In genomic region chr2:20538308-20539132, GRCh38 we compare ENCODE assay signal across 1 cellular context.
TF ChIP-seq lines count a peak whose summit lies in the region.

No MANE protein-coding gene starts in this region.

TF ChIP-seq in HepG2, 621 proteins besides CTCF, POLR2A, EP300 and RAD21 (continued from another document and continues in another):
- peak; percentile 52; the same call in 1 of the 2 replicates for TF ChIP-seq ZBTB26 (CRISPR knock-in tag; IDR thresholded peaks at IDR 0.05; ENCODE audit: borderline replicate concordance)
- TF ChIP-seq TFDP1 (CRISPR knock-in tag; IDR thresholded peaks at IDR 0.05; ENCODE audit: borderline replicate concordance), result peak; percentile 57; the same call in 1 of the 2 replicates
- TF ChIP-seq SIN3A (IDR thresholded peaks at IDR 0.05; ENCODE audit: borderline replicate concordance, low read depth, low read length), result peak; percentile 68; the same call in 1 of the 2 replicates
- TF ChIP-seq MNT (IDR thresholded peaks at IDR 0.05), result no peak
- TF ChIP-seq ZNF550 (CRISPR knock-in tag; IDR thresholded peaks at IDR 0.05; ENCODE audit: borderline replicate concordance), result no peak
- TF ChIP-seq ZNF530 (CRISPR knock-in tag; IDR thresholded peaks at IDR 0.05; ENCODE audit: low read depth), result no peak
- TF ChIP-seq RERE (CRISPR knock-in tag; IDR thresholded peaks at IDR 0.05; ENCODE audit: low read depth), result no peak
- no peak for TF ChIP-seq ZNF513 (CRISPR knock-in tag; conservative IDR thresholded peaks at IDR 0.05)
- peak; percentile 34 for TF ChIP-seq ZNF121 (CRISPR knock-in tag; IDR thresholded peaks at IDR 0.05)
- no peak; the same call in 1 of the 2 replicates for TF ChIP-seq ZBTB42 (CRISPR knock-in tag; IDR thresholded peaks at IDR 0.05)
- no peak for TF ChIP-seq ZNF24 (IDR thresholded peaks at IDR 0.05)
- TF ChIP-seq NFE2L1 (CRISPR knock-in tag; IDR thresholded peaks at IDR 0.05; ENCODE audit: borderline replicate concordance), result no peak
- TF ChIP-seq ZNF414 (CRISPR knock-in tag; IDR thresholded peaks at IDR 0.05), result no peak
- 0 out of 2 replicates have a peak, but pooled peaks have one; percentile 70 for TF ChIP-seq ZSCAN22 (CRISPR knock-in tag; IDR thresholded peaks at IDR 0.05)
- TF ChIP-seq NBN (conservative IDR thresholded peaks at IDR 0.05), result no peak
- TF ChIP-seq FOXP4 (CRISPR knock-in tag; IDR thresholded peaks at IDR 0.05), result peak; percentile 95
- TF ChIP-seq CBFB (CRISPR knock-in tag; IDR thresholded peaks at IDR 0.05), result no peak
- no peak for TF ChIP-seq SNRNP70 (IDR thresholded peaks at IDR 0.05; ENCODE audit: low read depth, low read length)
- no peak for TF ChIP-seq TIGD3 (CRISPR knock-in tag; IDR thresholded peaks at IDR 0.05; ENCODE audit: borderline replicate concordance)
- 0 out of 2 replicates have a peak, but pooled peaks have one; percentile 25 for TF ChIP-seq ZNF557 (CRISPR knock-in tag; IDR thresholded peaks at IDR 0.05)
- no peak; the same call in none of the 2 replicates for TF ChIP-seq ZNF891 (CRISPR knock-in tag; IDR thresholded peaks at IDR 0.05)
- TF ChIP-seq CHD4 (IDR thresholded peaks at IDR 0.05; ENCODE audit: borderline replicate concordance, low read length), result no peak
- no peak for TF ChIP-seq MLXIP (CRISPR knock-in tag; IDR thresholded peaks at IDR 0.05; ENCODE audit: borderline replicate concordance)
- peak; percentile 65 for TF ChIP-seq AGO1 (IDR thresholded peaks at IDR 0.05; ENCODE audit: low read depth, low read length, poor library complexity, severe bottlenecking)
- TF ChIP-seq DRAP1 (CRISPR knock-in tag; IDR thresholded peaks at IDR 0.05), result peak; percentile 75
- TF ChIP-seq GATAD1 (CRISPR knock-in tag; IDR thresholded peaks at IDR 0.05), result no peak; the same call in none of the 2 replicates
- TF ChIP-seq HMGA1 (CRISPR knock-in tag; conservative IDR thresholded peaks at IDR 0.05), result no peak
- no peak; the same call in 1 of the 2 replicates for TF ChIP-seq ZXDC (CRISPR knock-in tag; IDR thresholded peaks at IDR 0.05)
- peak; percentile 58 for TF ChIP-seq ZMAT3 (CRISPR knock-in tag; conservative IDR thresholded peaks at IDR 0.05)
- no peak; the same call in 1 of the 2 replicates for TF ChIP-seq SNAPC2 (CRISPR knock-in tag; IDR thresholded peaks at IDR 0.05)
- no peak for TF ChIP-seq ARNT2 (CRISPR knock-in tag; IDR thresholded peaks at IDR 0.05; ENCODE audit: low read depth)
- no peak for TF ChIP-seq ZNF329 (CRISPR knock-in tag; IDR thresholded peaks at IDR 0.05; ENCODE audit: low read depth)
